Comparison of ENCODE assay signal across 21 cellular contexts in the genomic region with DNA sequence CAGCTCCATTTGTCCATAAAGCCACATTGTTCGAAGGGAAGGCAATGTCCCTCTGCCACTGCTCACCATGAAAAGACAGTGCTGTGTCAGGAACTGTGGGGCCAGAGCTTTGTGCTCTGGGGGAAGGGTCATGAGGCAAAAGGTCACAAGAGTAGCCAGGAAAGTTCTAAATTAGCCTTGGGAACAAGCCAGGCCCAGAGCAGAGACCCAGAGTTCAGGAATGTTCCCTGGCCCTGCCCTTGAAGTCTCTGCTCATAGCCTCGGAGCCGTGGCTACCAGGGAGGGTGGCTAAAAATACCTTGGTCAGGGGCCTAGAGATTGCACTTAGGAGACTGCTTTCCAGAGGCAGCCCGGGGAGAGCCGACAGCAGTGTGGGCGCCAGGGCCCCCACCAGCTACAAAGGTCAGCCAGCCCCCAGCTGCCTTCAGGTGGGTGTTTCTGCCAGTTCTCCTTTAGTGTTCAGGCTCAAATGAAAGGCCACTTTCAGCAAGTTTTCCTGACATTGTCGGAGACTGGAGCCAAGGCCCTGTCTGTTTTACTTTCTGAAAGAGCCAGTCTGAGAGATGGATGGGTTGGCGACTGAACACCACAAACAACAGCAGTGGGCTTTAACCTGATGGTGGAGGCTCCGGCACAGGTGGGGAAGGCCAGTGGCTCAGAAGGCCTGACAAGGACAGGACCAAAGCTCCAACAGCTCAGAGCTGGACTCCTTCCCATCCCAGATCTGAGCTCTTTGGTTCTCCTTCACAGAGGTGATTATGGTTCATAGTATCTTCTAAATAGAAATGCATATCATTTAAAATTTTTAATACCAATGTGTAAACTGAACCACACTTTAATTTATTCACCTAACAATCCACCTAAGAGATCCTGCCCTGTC.
DNase-seq lines count a peak whose midpoint lies in the region; ATAC-seq and TF ChIP-seq lines count a peak whose summit lies in the region.
"Had no signal": no experiment of that assay in that cellular context is flagged by ENCODE, and none has a peak within 500 bp of the region (broad histone marks: within the 10 kb centered on the region; RNA-seq: fewer than 3 reads in every experiment).

No MANE protein-coding gene starts in this region.

- TF ChIP-seq CTCF in mammary epithelial cell (conservative IDR thresholded peaks at IDR 0.05 in 1 of 2, IDR thresholded peaks at IDR 0.05 in 1 of 2; ENCODE audit: extremely low read depth in 1 of 2, insufficient read depth in 1 of 2, low read depth in 1 of 2, low read length in 2 of 2) = no peak
- no peak for TF ChIP-seq CTCF in breast epithelium (IDR thresholded peaks at IDR 0.05)
- no peak for TF ChIP-seq CTCF in parathyroid adenoma (IDR thresholded peaks at IDR 0.05)

- ATAC-seq in activated naive CD8-positive, alpha-beta T cell treated with anti-CD3 and anti-CD28 coated beads, Interleukin-2, amount 50 U/mL, for 24 hours = no peak
- no peak for ATAC-seq in GM18511 (IDR thresholded peaks at IDR 0.05; ENCODE audit: unreplicated experiment)
- ATAC-seq: stimulated activated effector memory CD8-positive, alpha-beta T cell treated with anti-CD3 and anti-CD28 coated beads, Interleukin-12 subunit alpha, Interleukin-12 subunit beta, amount 100 ng/mL, for 72 hours had no signal

- H2AFZ ChIP-seq in mammary epithelial cell (ENCODE audit: low read depth, low read length) (peak overlapping the region; percentile 47), parathyroid adenoma (no peak overlapping the region)
- H2AFZ ChIP-seq: GM23248 had no signal

- no peak for TF ChIP-seq POLR2A in breast epithelium (IDR thresholded peaks at IDR 0.05)

- in situ Hi-C loops in mammary epithelial cell (cut with MboI; ENCODE audit: low sequenced_read_pairs in 2 of 2) = no loop called here

- H3K27me3 Mint-ChIP-seq in activated naive CD8-positive, alpha-beta T cell treated with anti-CD3 and anti-CD28 coated beads, Interleukin-2, amount 50 U/mL, for 24 hours = peaks cover 3% of the 10 kb centered on the region
- H3K27me3 Mint-ChIP-seq in T-helper 2 cell treated with Interferon-gamma antibody and Interleukin-4, amounts not matched to agents 5 μg/mL and 100 μg/mL, for 36 hours (ENCODE audit: low read depth) = peaks cover 1% of the 10 kb centered on the region

- no TSS peak for BruUV-seq in mammary epithelial cell (replicated peaks; lab: Mats Ljungman, UMichigan)

- CTCF ChIA-PET in mammary epithelial cell (lab: Charles Lee; ENCODE audit: low non-redundant PET) = no interaction called here

- intact Hi-C loops in mammary epithelial cell (cut with micrococcal nuclease) (no loop called here), breast epithelium (cut with DNase I; ENCODE audit: low total_unique reads) (no loop called here)

- no peak overlapping the region for H3K9ac ChIP-seq in mammary epithelial cell (ENCODE audit: insufficient read depth, low read length)
- H3K9ac ChIP-seq in parathyroid adenoma = no peak overlapping the region
- H3K9ac ChIP-seq: GM23248, KMS-11 had no signal

- dilution Hi-C loops in mammary epithelial cell (cut with HindIII; ENCODE audit: low sequenced_read_pairs) = no loop called here

- no peaks in the 10 kb centered on the region for H3K79me2 ChIP-seq in mammary epithelial cell (ENCODE audit: insufficient read depth, low read length)
- H3K79me2 ChIP-seq in parathyroid adenoma = no peaks in the 10 kb centered on the region

- no peak for DNase-seq in mammary epithelial cell
- DNase-seq in breast epithelium (ENCODE audit: low spot score in 2 of 2) = no peak
- peak; percentile 90 for DNase-seq in islet precursor cell
- DNase-seq in activated naive CD8-positive, alpha-beta T cell treated with anti-CD3 and anti-CD28 coated beads, Interleukin-2, amount 50 U/mL, for 24 hours = no peak
- no peak for DNase-seq in SHP77 treated with DMSO at 0.1 percent for 48 hours (lab: John Stamatoyannopoulos, UW)
- DNase-seq in T-helper 2 cell treated with Interferon-gamma antibody and Interleukin-4, amounts not matched to agents 5 μg/mL and 100 μg/mL, for 36 hours (ENCODE audit: low spot score) = no peak
- DNase-seq: activated CD4-positive, alpha-beta T cell treated with anti-CD3 and anti-CD28 coated beads, Interleukin-2, amount 50 U/mL, for 4 hours; CD4-positive, alpha-beta memory T cell; GF-D8; GM23248; NCI-H2029 treated with DMSO at 0.1 percent for 48 hours; NCI-H774; RPMI8226; stimulated activated CD4-positive, alpha-beta T cell treated with anti-CD3 and anti-CD28 coated beads, Interleukin-2, amount 100 ng/mL, for 48 hours; T-helper 9 cell had no signal

- no peak overlapping the region for H3K27ac Mint-ChIP-seq in activated naive CD8-positive, alpha-beta T cell treated with anti-CD3 and anti-CD28 coated beads, Interleukin-2, amount 50 U/mL, for 24 hours
- H3K27ac Mint-ChIP-seq in T-helper 2 cell treated with Interferon-gamma antibody and Interleukin-4, amounts not matched to agents 5 μg/mL and 100 μg/mL, for 36 hours = no peak overlapping the region
- H3K27ac Mint-ChIP-seq: activated T-helper 2 cell treated with anti-CD3 and anti-CD28 coated beads, Interferon-gamma antibody, Interleukin-2, Interleukin-4, amounts not matched to agents 10 μg/mL and 5 μg/mL and 100 μg/mL, durations not matched to agents 14 hours and 24 hours and 36 hours; CD4-positive, alpha-beta memory T cell; stimulated activated effector memory CD8-positive, alpha-beta T cell treated with anti-CD3 and anti-CD28 coated beads, Interleukin-12 subunit alpha, Interleukin-12 subunit beta, amount 100 ng/mL, for 72 hours had no signal

- H4K20me1 ChIP-seq in mammary epithelial cell (ENCODE audit: insufficient read depth, low read length) = no peaks in the 10 kb centered on the region

- H3K27ac ChIP-seq in mammary epithelial cell (ENCODE audit: insufficient read depth, low read depth, low read length) (no peak overlapping the region), breast epithelium (no peak overlapping the region), parathyroid adenoma (peak overlapping the region; percentile 30)
- H3K27ac ChIP-seq: 22Rv1, GM23248, KMS-11 had no signal

- H3K4me3 ChIP-seq in mammary epithelial cell (replicated peaks in 1 of 3; ENCODE audit: insufficient read depth in 1 of 3, low read depth in 2 of 3, low read length in 3 of 3) = no peak overlapping the region
- H3K4me3 ChIP-seq in breast epithelium = no peak overlapping the region
- H3K4me3 ChIP-seq in parathyroid adenoma (ENCODE audit: low read depth, low read length) = no peak overlapping the region
- H3K4me3 ChIP-seq: GM23248 had no signal

- H3K27me3 ChIP-seq in mammary epithelial cell (ENCODE audit: insufficient read depth, low read length) = no peaks in the 10 kb centered on the region
- H3K27me3 ChIP-seq in breast epithelium = no peaks in the 10 kb centered on the region
- H3K27me3 ChIP-seq in parathyroid adenoma (ENCODE audit: control insufficient read depth, insufficient read depth, low read length) = no peaks in the 10 kb centered on the region

- H3K9me3 ChIP-seq in mammary epithelial cell (replicated peaks; ENCODE audit: insufficient read depth, low read length) = no peaks in the 10 kb centered on the region
- no peaks in the 10 kb centered on the region for H3K9me3 ChIP-seq in breast epithelium
- H3K9me3 ChIP-seq in parathyroid adenoma (ENCODE audit: control insufficient read depth, low read length) = no peaks in the 10 kb centered on the region

- WGBS in mammary epithelial cell (ENCODE audit: low coverage, missing lambda C conversion rate) = 100% methylated on average over 4 of the region's 9 CpGs

- H3K4me1 Mint-ChIP-seq in activated naive CD8-positive, alpha-beta T cell treated with anti-CD3 and anti-CD28 coated beads, Interleukin-2, amount 50 U/mL, for 24 hours = no peaks in the 10 kb centered on the region
- no peaks in the 10 kb centered on the region for H3K4me1 Mint-ChIP-seq in T-helper 2 cell treated with Interferon-gamma antibody and Interleukin-4, amounts not matched to agents 5 μg/mL and 100 μg/mL, for 36 hours (ENCODE audit: low read depth)
- H3K4me1 Mint-ChIP-seq: CD4-positive, alpha-beta memory T cell; stimulated activated effector memory CD8-positive, alpha-beta T cell treated with anti-CD3 and anti-CD28 coated beads, Interleukin-12 subunit alpha, Interleukin-12 subunit beta, amount 100 ng/mL, for 72 hours had no signal

- no peak overlapping the region for H3K4me2 ChIP-seq in mammary epithelial cell (ENCODE audit: insufficient read depth, low read depth, low read length)
- no peak overlapping the region for H3K4me2 ChIP-seq in parathyroid adenoma (ENCODE audit: low read length)
- H3K4me2 ChIP-seq: KMS-11 had no signal

- H3K36me3 Mint-ChIP-seq in activated naive CD8-positive, alpha-beta T cell treated with anti-CD3 and anti-CD28 coated beads, Interleukin-2, amount 50 U/mL, for 24 hours (ENCODE audit: low read depth) = peaks cover 2% of the 10 kb centered on the region
- no peaks in the 10 kb centered on the region for H3K36me3 Mint-ChIP-seq in T-helper 2 cell treated with Interferon-gamma antibody and Interleukin-4, amounts not matched to agents 5 μg/mL and 100 μg/mL, for 36 hours (ENCODE audit: low read depth)
- H3K36me3 Mint-ChIP-seq: stimulated activated effector memory CD8-positive, alpha-beta T cell treated with anti-CD3 and anti-CD28 coated beads, Interleukin-12 subunit alpha, Interleukin-12 subunit beta, amount 100 ng/mL, for 72 hours had no signal

- no peak overlapping the region for H3K4me3 Mint-ChIP-seq in activated naive CD8-positive, alpha-beta T cell treated with anti-CD3 and anti-CD28 coated beads, Interleukin-2, amount 50 U/mL, for 24 hours
- H3K4me3 Mint-ChIP-seq in T-helper 2 cell treated with Interferon-gamma antibody and Interleukin-4, amounts not matched to agents 5 μg/mL and 100 μg/mL, for 36 hours = no peak overlapping the region
- H3K4me3 Mint-ChIP-seq: CD4-positive, alpha-beta memory T cell; stimulated activated effector memory CD8-positive, alpha-beta T cell treated with anti-CD3 and anti-CD28 coated beads, Interleukin-12 subunit alpha, Interleukin-12 subunit beta, amount 100 ng/mL, for 72 hours had no signal

- no peaks in the 10 kb centered on the region for H3K36me3 ChIP-seq in mammary epithelial cell (ENCODE audit: insufficient read depth, low read length)
- H3K36me3 ChIP-seq in breast epithelium = no peaks in the 10 kb centered on the region
- H3K36me3 ChIP-seq in parathyroid adenoma (ENCODE audit: control insufficient read depth, insufficient read depth, low read length) = no peaks in the 10 kb centered on the region

- H3K4me1 ChIP-seq in mammary epithelial cell (ENCODE audit: insufficient read depth, low read length) = peaks cover 7% of the 10 kb centered on the region
- no peaks in the 10 kb centered on the region for H3K4me1 ChIP-seq in breast epithelium
- no peaks in the 10 kb centered on the region for H3K4me1 ChIP-seq in parathyroid adenoma

- no peaks in the 10 kb centered on the region for H3K9me3 Mint-ChIP-seq in activated naive CD8-positive, alpha-beta T cell treated with anti-CD3 and anti-CD28 coated beads, Interleukin-2, amount 50 U/mL, for 24 hours
- H3K9me3 Mint-ChIP-seq in T-helper 2 cell treated with Interferon-gamma antibody and Interleukin-4, amounts not matched to agents 5 μg/mL and 100 μg/mL, for 36 hours = no peaks in the 10 kb centered on the region
- H3K9me3 Mint-ChIP-seq: stimulated activated effector memory CD8-positive, alpha-beta T cell treated with anti-CD3 and anti-CD28 coated beads, Interleukin-12 subunit alpha, Interleukin-12 subunit beta, amount 100 ng/mL, for 72 hours had no signal
